1 cellular context compared by ENCODE assay signal in the genomic region with DNA sequence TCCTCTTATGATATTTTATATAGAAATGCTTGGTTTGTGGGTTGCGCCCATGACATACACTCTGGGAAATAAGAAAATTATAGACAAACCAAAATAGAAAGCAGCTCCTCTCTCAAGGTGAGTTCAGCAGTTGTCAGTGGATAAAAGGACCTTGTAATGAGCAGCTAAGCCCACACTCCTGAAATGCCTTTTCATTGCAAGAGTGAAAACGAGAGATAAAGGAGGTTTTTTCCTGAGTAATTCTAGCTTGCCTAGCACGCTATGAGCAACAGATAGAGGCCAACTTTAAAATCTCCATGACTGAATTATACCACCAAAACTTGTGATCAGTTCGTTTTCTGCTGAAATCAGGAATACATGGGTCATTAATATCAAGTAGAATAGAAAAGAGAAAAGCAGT.
TF ChIP-seq lines count a peak whose summit lies in the region.

No MANE protein-coding gene starts in this region.

TF ChIP-seq in A549, 52 proteins besides CTCF, POLR2A, EP300 and RAD21 (continued from another document):
- TF ChIP-seq EHF (CRISPR knock-in tag; IDR thresholded peaks at IDR 0.05) (no peak), CBX8 (IDR thresholded peaks at IDR 0.05) (no peak), KDM1A (IDR thresholded peaks at IDR 0.05; ENCODE audit: low read depth) (no peak), ZFP36 (IDR thresholded peaks at IDR 0.05; ENCODE audit: borderline replicate concordance, partially characterized antibody) (no peak), SREBF2 (IDR thresholded peaks at IDR 0.05) (no peak), ZSCAN20 (CRISPR knock-in tag; IDR thresholded peaks at IDR 0.05) (no peak)
- TF ChIP-seq, protein P1, sequence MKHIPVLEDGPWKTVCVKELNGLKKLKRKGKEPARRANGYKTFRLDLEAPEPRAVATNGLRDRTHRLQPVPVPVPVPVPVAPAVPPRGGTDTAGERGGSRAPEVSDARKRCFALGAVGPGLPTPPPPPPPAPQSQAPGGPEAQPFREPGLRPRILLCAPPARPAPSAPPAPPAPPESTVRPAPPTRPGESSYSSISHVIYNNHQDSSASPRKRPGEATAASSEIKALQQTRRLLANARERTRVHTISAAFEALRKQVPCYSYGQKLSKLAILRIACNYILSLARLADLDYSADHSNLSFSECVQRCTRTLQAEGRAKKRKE (CRISPR knock-in tag; IDR thresholded peaks at IDR 0.05; ENCODE audit: low read depth): no peak
- TF ChIP-seq, protein P2, sequence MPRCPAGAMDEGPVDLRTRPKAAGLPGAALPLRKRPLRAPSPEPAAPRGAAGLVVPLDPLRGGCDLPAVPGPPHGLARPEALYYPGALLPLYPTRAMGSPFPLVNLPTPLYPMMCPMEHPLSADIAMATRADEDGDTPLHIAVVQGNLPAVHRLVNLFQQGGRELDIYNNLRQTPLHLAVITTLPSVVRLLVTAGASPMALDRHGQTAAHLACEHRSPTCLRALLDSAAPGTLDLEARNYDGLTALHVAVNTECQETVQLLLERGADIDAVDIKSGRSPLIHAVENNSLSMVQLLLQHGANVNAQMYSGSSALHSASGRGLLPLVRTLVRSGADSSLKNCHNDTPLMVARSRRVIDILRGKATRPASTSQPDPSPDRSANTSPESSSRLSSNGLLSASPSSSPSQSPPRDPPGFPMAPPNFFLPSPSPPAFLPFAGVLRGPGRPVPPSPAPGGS (IDR thresholded peaks at IDR 0.05): no peak
